ENCODE assay signal across 20 cellular contexts in the genomic region with DNA sequence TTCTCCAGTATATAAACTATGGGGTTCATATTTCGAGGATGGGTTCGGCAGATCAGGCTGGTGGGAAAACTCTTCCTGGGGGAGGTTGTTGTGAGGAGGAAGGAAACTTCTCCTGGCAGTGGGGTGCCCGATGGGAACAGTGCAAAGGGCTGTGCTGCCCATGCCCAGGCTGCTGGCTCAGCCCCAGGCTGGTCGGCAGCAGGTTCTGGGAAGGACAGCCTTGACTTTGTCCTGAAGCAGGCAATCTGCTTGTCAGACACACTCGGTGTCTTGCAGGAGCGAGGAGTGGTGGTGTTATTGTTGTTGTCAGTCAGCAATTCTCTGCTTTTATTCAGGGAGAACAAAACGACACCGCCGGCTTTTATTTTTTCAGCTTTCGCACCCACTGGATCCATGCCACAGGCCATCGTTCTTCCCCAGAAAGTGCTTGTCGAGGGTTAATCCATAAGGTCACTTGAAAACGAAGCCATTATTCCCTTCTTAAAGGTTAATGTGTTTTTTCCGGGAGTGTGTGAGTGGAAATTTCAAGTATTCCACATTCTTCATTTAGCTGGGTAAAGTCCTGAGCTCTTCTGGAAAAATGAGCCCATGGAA. TPM values are rescaled to one million over a fixed set of nuclear protein-coding genes. Genes with fewer than 3 reads are reported as not detected.
A peak's percentile ranks its signal among the peaks of the same experiment; 100 is the strongest.
DNase-seq lines count a peak whose midpoint lies in the region; ATAC-seq, FAIRE-seq and TF ChIP-seq lines count a peak whose summit lies in the region.
"Had no signal": no experiment of that assay in that cellular context is flagged by ENCODE, and none has a peak within 500 bp of the region (broad histone marks: within the 10 kb centered on the region; RNA-seq: fewer than 3 reads in every experiment).

No MANE protein-coding gene starts in this region.

- H3K36me3 Mint-ChIP-seq in brain: no peaks in the 10 kb centered on the region

- intact Hi-C loops in ascending aorta (cut with DNase I): no loop called here

- H3K4me1 ChIP-seq in rectal smooth muscle tissue (ENCODE audit: control insufficient read depth, insufficient read depth, low read length) (peaks cover 32% of the 10 kb centered on the region), ascending aorta (peaks cover 0 to 9% of the 10 kb centered on the region in 2 donors)
- H3K4me1 ChIP-seq: Peyer's patch had no signal

- H3K4me1 Mint-ChIP-seq in brain: peaks cover 74% of the 10 kb centered on the region

- H3K36me3 ChIP-seq in rectal smooth muscle tissue (ENCODE audit: control insufficient read depth, insufficient read depth, low read length) (no peaks in the 10 kb centered on the region), brain microvascular endothelial cell (replicated peaks) (no peaks in the 10 kb centered on the region), ascending aorta (no peaks in the 10 kb centered on the region)
- H3K36me3 ChIP-seq: Peyer's patch had no signal

- H3K4me3 ChIP-seq in rectal smooth muscle tissue (ENCODE audit: low read length): no peak overlapping the region
- H3K4me3 ChIP-seq in brain microvascular endothelial cell (ENCODE audit: low read depth, low read length): no peak overlapping the region
- peak overlapping the region in 1 of 2 donors; percentile 28 for H3K4me3 ChIP-seq in ascending aorta
- H3K4me3 ChIP-seq: GM12878, GM23338, Peyer's patch had no signal

- H3K4me3 Mint-ChIP-seq in brain: peak overlapping the region in 2 of 5 experiments; percentile 12 to 59
- H3K4me3 Mint-ChIP-seq: CD8-positive, alpha-beta memory T cell; GM23338 had no signal

- DNase-seq in HTR-8/SVneo (ENCODE audit: insufficient read length, low spot score) (no peak), left lobe of liver (ENCODE audit: low spot score) (no peak), brain microvascular endothelial cell (no peak), ascending aorta (ENCODE audit: low spot score in 2 of 2) (no peak), NCI-H1417 treated with DMSO at 0.1 percent for 48 hours (lab: John Stamatoyannopoulos, UW) (no peak)
- DNase-seq: CD8-positive, alpha-beta memory T cell; DMS53; EL; MV-4-11; NCI-H187; NCI-H446; NCI-H526 treated with DMSO at 0.1 percent for 48 hours; NK-92 treated with Interleukin-12 subunit alpha and Interleukin-12 subunit beta, amount 100 ng/mL, for 24 hours; Peyer's patch had no signal

- peak; percentile 88 for FAIRE-seq in HTR-8/SVneo (lab: Jason Lieb, UNC)
- FAIRE-seq: GM12878, GM19239 had no signal

- no peak overlapping the region for H3K9ac ChIP-seq in rectal smooth muscle tissue (ENCODE audit: low read length)
- H3K9ac ChIP-seq: KMS-11 had no signal

- H3K27ac Mint-ChIP-seq in brain: peak overlapping the region in 4 of 5 experiments; percentile 0 to 74 (median 28)
- H3K27ac Mint-ChIP-seq: GM23338 had no signal

- peaks cover 0 to 2% (median 0%) of the 10 kb centered on the region in 5 experiments for H3K9me3 Mint-ChIP-seq in brain
- H3K9me3 Mint-ChIP-seq: CD8-positive, alpha-beta memory T cell; GM23338 had no signal

- no peaks in the 10 kb centered on the region for H3K9me3 ChIP-seq in ascending aorta
- H3K9me3 ChIP-seq: Peyer's patch had no signal

- ATAC-seq in left lobe of liver: peak; percentile 21
- ATAC-seq: GM12878, GM23338 had no signal

- H3K27ac ChIP-seq in rectal smooth muscle tissue (ENCODE audit: low read depth, low read length) (peak overlapping the region; percentile 46), brain microvascular endothelial cell (no peak overlapping the region), ascending aorta (no peak overlapping the region)
- H3K27ac ChIP-seq: KMS-11, Peyer's patch had no signal

- H3K27me3 ChIP-seq in rectal smooth muscle tissue (ENCODE audit: control insufficient read depth, insufficient read depth, low read length) (no peaks in the 10 kb centered on the region), brain microvascular endothelial cell (replicated peaks) (peaks cover 4% of the 10 kb centered on the region), ascending aorta (no peaks in the 10 kb centered on the region)
- H3K27me3 ChIP-seq: Peyer's patch had no signal

- peaks cover 3% of the 10 kb centered on the region for H3K27me3 Mint-ChIP-seq in brain

- in situ Hi-C loops in brain microvascular endothelial cell (cut with HindIII; ENCODE audit: low pct_ligation_motif_present, low sequenced_read_pairs): no loop called here

- TF ChIP-seq CTCF in brain (conservative IDR thresholded peaks at IDR 0.05) (no peak), brain microvascular endothelial cell (IDR thresholded peaks at IDR 0.05; ENCODE audit: low read depth, low read length, missing control alignments) (no peak), ascending aorta (IDR thresholded peaks at IDR 0.05) (no peak)

RNA-seq across cellular contexts. Expression of gene STX16, which starts 57.1 kb away (rescaled TPM):
- 23.8 TPM for polyA plus RNA-seq in brain (ENCODE audit: insufficient read depth, low read depth, low replicate concordance)
- total RNA-seq in left lobe of liver: 25.7 TPM
- total RNA-seq in ascending aorta: 24.7 TPM
